Comparison of ENCODE assay signal across 12 cellular contexts in genomic region chr13:74187564-74187963, GRCh38. TPM values are rescaled to one million over a fixed set of nuclear protein-coding genes. Genes with fewer than 3 reads are reported as not detected.
DNase-seq lines count a peak whose midpoint lies in the region; FAIRE-seq and TF ChIP-seq lines count a peak whose summit lies in the region.
"Had no signal": no experiment of that assay in that cellular context is flagged by ENCODE, and none has a peak within 500 bp of the region (broad histone marks: within the 10 kb centered on the region; RNA-seq: fewer than 3 reads in every experiment).

No MANE protein-coding gene starts in this region.

- TF ChIP-seq POLR2A in endothelial cell of umbilical vein (IDR thresholded peaks at IDR 0.05; ENCODE audit: low read depth, low read length): no peak

- H3K36me3 ChIP-seq in endothelial cell of umbilical vein (ENCODE audit: control insufficient read depth in 2 of 2, extremely low read depth in 1 of 2, insufficient read depth in 2 of 2, low read length in 2 of 2): no peaks in the 10 kb centered on the region

- POLR2A ChIA-PET in endothelial cell of umbilical vein (lab: Charles Lee): no interaction called here

- no peaks in the 10 kb centered on the region for H3K9me3 ChIP-seq in endothelial cell of umbilical vein (replicated peaks; ENCODE audit: control insufficient read depth, insufficient read depth, low read length)
- H3K9me3 ChIP-seq: body of pancreas had no signal

- no peak overlapping the region for H3K9ac ChIP-seq in endothelial cell of umbilical vein (replicated peaks; ENCODE audit: extremely low read depth, insufficient read depth, low read length)

- BruUV-seq in endothelial cell of umbilical vein (replicated peaks; lab: Mats Ljungman, UMichigan): no TSS peak

- peak; percentile 70 for FAIRE-seq in endothelial cell of umbilical vein (lab: Jason Lieb, UNC)
- FAIRE-seq: G401.6 had no signal

- no peak for TF ChIP-seq CTCF in endothelial cell of umbilical vein (IDR thresholded peaks at IDR 0.05; ENCODE audit: extremely low read depth in 1 of 2, insufficient read depth in 1 of 2, low read depth in 1 of 2, low read length in 2 of 2)

- no peaks in the 10 kb centered on the region for H3K9me1 ChIP-seq in endothelial cell of umbilical vein (replicated peaks; ENCODE audit: control insufficient read depth, extremely low read depth, insufficient read depth, low read length)

- no peak overlapping the region for H3K27ac ChIP-seq in endothelial cell of umbilical vein (ENCODE audit: insufficient read depth, low read depth, low read length)
- no peak overlapping the region for H3K27ac ChIP-seq in caudate nucleus (ENCODE audit: low read depth, low read length)
- H3K27ac ChIP-seq: body of pancreas had no signal

- intact Hi-C loops in endothelial cell of umbilical vein (cut with micrococcal nuclease): no loop called here

- H2AFZ ChIP-seq in endothelial cell of umbilical vein (ENCODE audit: low read depth, low read length): peak overlapping the region; percentile 26

- H3K4me2 ChIP-seq in endothelial cell of umbilical vein (ENCODE audit: insufficient read depth, low read length): no peak overlapping the region

- no peaks in the 10 kb centered on the region for H3K27me3 ChIP-seq in endothelial cell of umbilical vein (ENCODE audit: control insufficient read depth in 2 of 2, insufficient read depth in 2 of 2, low read length in 2 of 2)
- H3K27me3 ChIP-seq: body of pancreas had no signal

- CTCF ChIA-PET in endothelial cell of umbilical vein (lab: Charles Lee): interaction anchor here (0.8 to 1.5 kb wide), 2 partner anchors 97 to 99 kb away, joined by 4 read pairs; no protein-coding TSS in a partner anchor

- no peak overlapping the region for H3K4me3 ChIP-seq in endothelial cell of umbilical vein (replicated peaks in 1 of 3; ENCODE audit: insufficient read depth in 1 of 3, low read depth in 1 of 3, low read length in 3 of 3)
- H3K4me3 ChIP-seq: body of pancreas had no signal

- H3K79me2 ChIP-seq in endothelial cell of umbilical vein (ENCODE audit: control insufficient read depth, insufficient read depth, low read length): no peaks in the 10 kb centered on the region

- no peaks in the 10 kb centered on the region for H4K20me1 ChIP-seq in endothelial cell of umbilical vein (replicated peaks; ENCODE audit: control insufficient read depth, extremely low read depth, insufficient read depth, low read length)

- dilution Hi-C loops in endothelial cell of umbilical vein (cut with MboI; ENCODE audit: extremely low pct_ligation_motif_present, low sequenced_read_pairs): no loop called here

- H3K4me1 ChIP-seq in endothelial cell of umbilical vein (ENCODE audit: control insufficient read depth, extremely low read depth, insufficient read depth, low read length): peaks cover 13% of the 10 kb centered on the region
- H3K4me1 ChIP-seq: body of pancreas had no signal

- DNase-seq in ELF-1 (ENCODE audit: low read depth, low spot score): peak; percentile 10
- DNase-seq in M059J (ENCODE audit: low read depth): peak; percentile 84
- peak; percentile 30 for DNase-seq in endothelial cell of umbilical vein (ENCODE audit: low read depth, low spot score)
- DNase-seq in myocyte (ENCODE audit: low read depth): peak; percentile 47
- no peak for DNase-seq in caudate nucleus (lab: John Stamatoyannopoulos, UW)
- DNase-seq in KG1 (lab: John Stamatoyannopoulos, UW): no peak
- no peak for DNase-seq in NCI-H2081 (lab: John Stamatoyannopoulos, UW)
- DNase-seq: body of pancreas; CD4-positive, CD25-positive, alpha-beta regulatory T cell; effector memory CD4-positive, alpha-beta T cell; MM.1S had no signal

TF ChIP-seq in endothelial cell of umbilical vein, 7 proteins besides CTCF, POLR2A, EP300 and RAD21:
- TF ChIP-seq MYC (IDR thresholded peaks at IDR 0.05; ENCODE audit: low read depth, low read length): no peak
- TF ChIP-seq, protein P1, sequence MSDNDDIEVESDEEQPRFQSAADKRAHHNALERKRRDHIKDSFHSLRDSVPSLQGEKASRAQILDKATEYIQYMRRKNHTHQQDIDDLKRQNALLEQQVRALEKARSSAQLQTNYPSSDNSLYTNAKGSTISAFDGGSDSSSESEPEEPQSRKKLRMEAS (IDR thresholded peaks at IDR 0.05; ENCODE audit: insufficient read depth, insufficient read length): no peak
- TF ChIP-seq POLR2AphosphoS5 (IDR thresholded peaks at IDR 0.05; ENCODE audit: insufficient read depth, low read depth, low read length): no peak
- TF ChIP-seq FOS (IDR thresholded peaks at IDR 0.05; ENCODE audit: borderline replicate concordance, insufficient read depth, low read length): peak; percentile 66
- TF ChIP-seq EZH2 (IDR thresholded peaks at IDR 0.05; ENCODE audit: borderline replicate concordance, low read depth, low read length, severe bottlenecking): no peak
- TF ChIP-seq JUN (IDR thresholded peaks at IDR 0.05; ENCODE audit: borderline replicate concordance, insufficient read depth, insufficient read length, low read depth): peak; percentile 26
- TF ChIP-seq GATA2 (IDR thresholded peaks at IDR 0.05; ENCODE audit: insufficient read depth, insufficient read length, low read depth, low read length): no peak

RNA-seq across cellular contexts. Expression of gene KLF12, which starts 53.4 kb away (rescaled TPM):
- total RNA-seq in M059J (2014; rRNA removed; shearing (Covaris generic)): 5.9 and 8.7 TPM in 2 replicates
- total RNA-seq in endothelial cell of umbilical vein: 25.9 and 26.0 TPM in 2 replicates
- 16.0 and 18.3 TPM in 2 replicates for polyA plus RNA-seq in endothelial cell of umbilical vein
- polyA plus RNA-seq in endothelial cell of umbilical vein (2011; cell fraction: cytosol; rRNA removed): 7.0 and 8.9 TPM in 2 replicates
- polyA plus RNA-seq in endothelial cell of umbilical vein (2011; cell fraction: nucleus; rRNA removed): 31.3 and 31.9 TPM in 2 replicates
- polyA plus RNA-seq in endothelial cell of umbilical vein (2012): 10.1 and 11.2 TPM in 2 replicates
- polyA minus RNA-seq in endothelial cell of umbilical vein: 161 and 176 TPM in 2 replicates
- polyA minus RNA-seq in endothelial cell of umbilical vein (2011; cell fraction: cytosol; rRNA and poly(A)+ RNA removed): 6.3 TPM
- 179 and 248 TPM in 2 replicates for polyA minus RNA-seq in endothelial cell of umbilical vein (2011; cell fraction: nucleus; rRNA and poly(A)+ RNA removed)
- total RNA-seq in myocyte: 36.9 and 38.7 TPM in 2 replicates
- polyA plus RNA-seq in myocyte (2012): 7.9 TPM

Comparison
In these comparisons a context has a peak if more than half of its experiments do, and no peak if none do; other contexts are left out.
1. DNase-seq: peak in ELF-1 (single experiment), M059J (single experiment), endothelial cell of umbilical vein (single experiment) and myocyte (single experiment); none in caudate nucleus (0 of 61), KG1 (single experiment) and NCI-H2081 (0 of 2).